ENCODE assay signal across 9 cellular contexts in the genomic region with DNA sequence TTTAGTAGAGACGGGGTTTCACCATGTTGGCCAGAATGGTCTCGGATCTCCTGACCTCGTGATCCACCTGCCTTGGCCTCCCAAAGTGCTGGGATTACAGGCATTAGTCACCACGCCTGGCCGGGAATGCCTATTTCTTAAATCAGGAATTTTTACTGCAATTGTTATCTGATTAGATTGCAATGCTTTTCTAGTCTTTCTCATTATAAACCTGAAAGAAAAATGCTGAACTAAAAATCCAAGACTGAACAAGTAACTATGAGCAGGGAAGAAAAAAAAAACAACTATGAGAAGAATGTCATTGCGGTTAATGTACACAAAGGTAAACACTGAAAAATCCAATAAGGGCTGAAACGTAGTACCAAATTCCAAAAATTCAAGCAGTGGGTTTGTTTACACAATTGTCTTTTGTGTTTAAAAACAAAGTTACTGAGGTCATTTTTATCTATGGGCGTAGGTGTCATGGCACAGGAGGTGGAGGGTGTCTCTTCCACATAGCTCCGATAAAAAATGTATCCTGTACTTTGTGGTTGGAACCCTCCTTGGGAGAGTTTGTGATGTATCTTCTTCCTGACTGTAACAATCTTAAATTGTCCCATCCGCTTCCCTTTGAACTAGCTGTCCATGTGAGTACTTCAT. TPM values are rescaled to one million over a fixed set of nuclear protein-coding genes. Genes with fewer than 3 reads are reported as not detected.
DNase-seq lines count a peak whose midpoint lies in the region; ATAC-seq and TF ChIP-seq lines count a peak whose summit lies in the region.
"Had no signal": no experiment of that assay in that cellular context is flagged by ENCODE, and none has a peak within 500 bp of the region (broad histone marks: within the 10 kb centered on the region; RNA-seq: fewer than 3 reads in every experiment).

No MANE protein-coding gene starts in this region.

- H3K4me1 Mint-ChIP-seq in activated T-cell treated with anti-CD3 and anti-CD28 coated beads, Interleukin-2, amount 50 U/mL, for 24 hours (ENCODE audit: low read depth): peaks cover 42% of the 10 kb centered on the region
- peaks cover 37% of the 10 kb centered on the region for H3K4me1 Mint-ChIP-seq in activated naive CD8-positive, alpha-beta T cell treated with anti-CD3 and anti-CD28 coated beads for 36 hours

- no peak for DNase-seq in activated T-cell treated with anti-CD3 and anti-CD28 coated beads, Interleukin-2, amount 50 U/mL, for 24 hours
- no peak for DNase-seq in activated T-cell treated with anti-CD3 and anti-CD28 coated beads for 4 hours
- DNase-seq in activated naive CD8-positive, alpha-beta T cell treated with anti-CD3 and anti-CD28 coated beads for 36 hours: no peak
- DNase-seq in kidney tubule cell (ENCODE audit: low spot score): peak; percentile 7
- DNase-seq in tibial nerve (ENCODE audit: low spot score in 2 of 2): no peak
- DNase-seq in NCI-H446 (lab: John Stamatoyannopoulos, UW): no peak
- no peak for DNase-seq in NCI-H1930 (lab: John Stamatoyannopoulos, UW)
- DNase-seq: NCI-H2107 had no signal

- no peaks in the 10 kb centered on the region for H3K27me3 Mint-ChIP-seq in activated T-cell treated with anti-CD3 and anti-CD28 coated beads, Interleukin-2, amount 50 U/mL, for 24 hours
- no peaks in the 10 kb centered on the region for H3K27me3 Mint-ChIP-seq in activated naive CD8-positive, alpha-beta T cell treated with anti-CD3 and anti-CD28 coated beads for 36 hours

- no peak for TF ChIP-seq POLR2A in tibial nerve (IDR thresholded peaks at IDR 0.05)

- H3K36me3 Mint-ChIP-seq in activated T-cell treated with anti-CD3 and anti-CD28 coated beads, Interleukin-2, amount 50 U/mL, for 24 hours (ENCODE audit: low read depth): peaks cover 11% of the 10 kb centered on the region
- peaks cover 4% of the 10 kb centered on the region for H3K36me3 Mint-ChIP-seq in activated naive CD8-positive, alpha-beta T cell treated with anti-CD3 and anti-CD28 coated beads for 36 hours

- H3K36me3 ChIP-seq in tibial nerve: no peaks in the 10 kb centered on the region

- peaks cover 0 to 42% (median 17%) of the 10 kb centered on the region in 4 donors for H3K4me1 ChIP-seq in tibial nerve

- no peak for TF ChIP-seq EP300 in tibial nerve (IDR thresholded peaks at IDR 0.05)

- no peak for ATAC-seq in HG02610 (IDR thresholded peaks at IDR 0.05; ENCODE audit: unreplicated experiment)

- peak overlapping the region; percentile 92 to 97 (median 96) for H3K27ac ChIP-seq in tibial nerve

- peak overlapping the region in 1 of 4 donors; percentile 99 for H3K4me3 ChIP-seq in tibial nerve

- H3K27me3 ChIP-seq in tibial nerve: no peaks in the 10 kb centered on the region

- no peak for TF ChIP-seq CTCF in tibial nerve (IDR thresholded peaks at IDR 0.05)

- H3K9me3 Mint-ChIP-seq in activated T-cell treated with anti-CD3 and anti-CD28 coated beads, Interleukin-2, amount 50 U/mL, for 24 hours: no peaks in the 10 kb centered on the region
- H3K9me3 Mint-ChIP-seq in activated naive CD8-positive, alpha-beta T cell treated with anti-CD3 and anti-CD28 coated beads for 36 hours: no peaks in the 10 kb centered on the region

- H3K4me3 Mint-ChIP-seq in activated T-cell treated with anti-CD3 and anti-CD28 coated beads, Interleukin-2, amount 50 U/mL, for 24 hours: peak overlapping the region; percentile 83
- peak overlapping the region; percentile 83 for H3K4me3 Mint-ChIP-seq in activated naive CD8-positive, alpha-beta T cell treated with anti-CD3 and anti-CD28 coated beads for 36 hours

- no peaks in the 10 kb centered on the region for H3K9me3 ChIP-seq in tibial nerve

- H3K27ac Mint-ChIP-seq in activated T-cell treated with anti-CD3 and anti-CD28 coated beads, Interleukin-2, amount 50 U/mL, for 24 hours: peak overlapping the region; percentile 93
- H3K27ac Mint-ChIP-seq in activated naive CD8-positive, alpha-beta T cell treated with anti-CD3 and anti-CD28 coated beads for 36 hours: peak overlapping the region; percentile 74

- WGBS in tibial nerve, 2 donors: 69 to 71% methylated on average over 10 of the region's 10 CpGs

RNA-seq across cellular contexts. Expression of gene TMEM156, which starts 11.0 kb away (rescaled TPM):
- 10 to 100 TPM; 11.3 to 11.7 TPM for total RNA-seq in activated naive CD8-positive, alpha-beta T cell treated with anti-CD3 and anti-CD28 coated beads for 36 hours
- total RNA-seq in tibial nerve: 1 to 10 TPM in 1 of 4 donors, under 1 TPM in 1, not detected in 2; 0.66 to 8.6 TPM

RNA-seq across cellular contexts. Expression of gene KLHL5, which starts 18.9 kb away (rescaled TPM):
- total RNA-seq in activated naive CD8-positive, alpha-beta T cell treated with anti-CD3 and anti-CD28 coated beads for 36 hours: 1 to 10 TPM; 8.3 to 9.3 TPM
- total RNA-seq in tibial nerve: 10 to 100 TPM; 18.8 to 34.5 (median 27.5) TPM
